Comparison of ENCODE assay signal across 11 cellular contexts in the genomic region with DNA sequence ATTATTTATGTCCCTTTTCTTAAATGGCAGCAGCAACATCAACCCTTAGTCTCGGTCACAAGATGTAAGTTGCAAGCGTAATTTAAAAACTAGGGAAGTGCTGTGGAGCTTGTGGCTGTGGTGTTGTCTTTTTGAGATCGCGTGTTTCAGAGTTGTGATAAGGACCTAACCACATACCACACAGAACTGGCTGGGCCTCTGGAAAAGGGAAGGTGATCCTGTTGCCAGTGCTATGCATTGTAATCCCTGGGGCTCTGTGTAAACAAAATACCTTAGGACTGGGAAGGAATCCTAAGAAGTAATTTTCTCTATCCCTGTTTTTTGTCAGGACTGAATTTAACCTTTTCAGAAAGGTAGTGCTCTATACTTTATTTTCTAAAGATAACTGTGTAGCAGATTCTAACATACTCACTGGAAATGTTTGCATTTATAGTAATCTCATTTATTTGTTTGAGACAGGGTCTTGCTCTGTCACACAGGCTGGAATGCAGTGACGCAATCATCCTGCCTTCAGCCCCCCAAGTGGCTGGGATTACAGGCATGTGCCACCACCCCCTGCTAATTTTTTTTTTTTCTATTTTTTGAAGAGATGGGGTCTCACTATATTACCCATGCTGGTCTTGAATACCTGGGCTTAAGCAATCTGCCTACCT.
A peak's percentile ranks its signal among the peaks of the same experiment; 100 is the strongest.
DNase-seq lines count a peak whose midpoint lies in the region; ATAC-seq and TF ChIP-seq lines count a peak whose summit lies in the region.
"Had no signal": no experiment of that assay in that cellular context is flagged by ENCODE, and none has a peak within 500 bp of the region (broad histone marks: within the 10 kb centered on the region; RNA-seq: fewer than 3 reads in every experiment).

No MANE protein-coding gene starts in this region.

- no peaks in the 10 kb centered on the region for H3K9me2 ChIP-seq in MM.1S (replicated peaks; ENCODE audit: insufficient read depth, low read length)

- DNase-seq in DMS53 (lab: John Stamatoyannopoulos, UW) = peak; percentile 7
- no peak for DNase-seq in DMS53 treated with DMSO at 0.1 percent for 48 hours (lab: John Stamatoyannopoulos, UW; ENCODE audit: unreplicated experiment)
- DNase-seq in SIG-M5 treated with dmso at 0.1 percent for 504 hours (lab: John Stamatoyannopoulos, UW; ENCODE audit: unreplicated experiment) = peak; percentile 95
- peak; percentile 34 for DNase-seq in hepatic stellate cell (ENCODE audit: low spot score)
- DNase-seq in sciatic nerve (ENCODE audit: low spot score) = no peak
- DNase-seq in mammary epithelial cell = no peak
- DNase-seq in MM.1S = no peak
- no peak for DNase-seq in activated gamma-delta T cell treated with Interleukin-2 at 50 U/mL for 16 hours
- DNase-seq: activated T-cell treated with anti-CD3 and anti-CD28 coated beads, Interleukin-2, amount 50 U/mL, for 4 hours had no signal

- 67% methylated on average over 5 of the region's 5 CpGs for WGBS in mammary epithelial cell (ENCODE audit: low coverage, missing lambda C conversion rate)

- ATAC-seq in sciatic nerve = peak; percentile 55
- ATAC-seq: activated T-cell treated with anti-CD3 and anti-CD28 coated beads, Interleukin-2, amount 50 U/mL, for 4 hours had no signal

- intact Hi-C loops in sciatic nerve (cut with DNase I) (no loop called here), mammary epithelial cell (cut with micrococcal nuclease) (no loop called here)

- H3K27ac ChIP-seq in mammary epithelial cell (ENCODE audit: insufficient read depth, low read depth, low read length) = no peak overlapping the region
- H3K27ac ChIP-seq in MM.1S (ENCODE audit: low read length) = no peak overlapping the region
- H3K27ac ChIP-seq: 22Rv1, SK-N-MC had no signal

- TF ChIP-seq CTCF in mammary epithelial cell (conservative IDR thresholded peaks at IDR 0.05 in 1 of 2, IDR thresholded peaks at IDR 0.05 in 1 of 2; ENCODE audit: extremely low read depth in 1 of 2, insufficient read depth in 1 of 2, low read depth in 1 of 2, low read length in 2 of 2) = no peak
- no peak for TF ChIP-seq CTCF in MM.1S (IDR thresholded peaks at IDR 0.05; ENCODE audit: low read length)

- dilution Hi-C loops in mammary epithelial cell (cut with HindIII; ENCODE audit: low sequenced_read_pairs) = no loop called here

- CTCF ChIA-PET in mammary epithelial cell (lab: Charles Lee; ENCODE audit: low non-redundant PET) = no interaction called here

- in situ Hi-C loops in mammary epithelial cell (cut with MboI; ENCODE audit: low sequenced_read_pairs in 2 of 2) = no loop called here

- no peaks in the 10 kb centered on the region for H3F3A ChIP-seq in MM.1S (ENCODE audit: insufficient read depth, low read length)

- H3K9ac ChIP-seq in mammary epithelial cell (ENCODE audit: insufficient read depth, low read length) = no peak overlapping the region
- H3K9ac ChIP-seq in MM.1S (ENCODE audit: low read length) = no peak overlapping the region

- no peaks in the 10 kb centered on the region for H3K9me3 ChIP-seq in mammary epithelial cell (replicated peaks; ENCODE audit: insufficient read depth, low read length)
- no peaks in the 10 kb centered on the region for H3K9me3 ChIP-seq in MM.1S (replicated peaks; ENCODE audit: insufficient read depth, low read length)

- H3K4me2 ChIP-seq in mammary epithelial cell (ENCODE audit: insufficient read depth, low read depth, low read length) (no peak overlapping the region), MM.1S (ENCODE audit: low read depth, low read length) (no peak overlapping the region)

- H3K4me1 ChIP-seq in mammary epithelial cell (ENCODE audit: insufficient read depth, low read length) = no peaks in the 10 kb centered on the region
- no peaks in the 10 kb centered on the region for H3K4me1 ChIP-seq in MM.1S (ENCODE audit: low read length)

- H3K36me3 ChIP-seq in mammary epithelial cell (ENCODE audit: insufficient read depth, low read length) = no peaks in the 10 kb centered on the region
- H3K36me3 ChIP-seq in MM.1S (replicated peaks; ENCODE audit: insufficient read depth, low read length) = no peaks in the 10 kb centered on the region

- BruUV-seq in mammary epithelial cell (replicated peaks; lab: Mats Ljungman, UMichigan) = no TSS peak

- no peak overlapping the region for H3K4me3 ChIP-seq in mammary epithelial cell (replicated peaks in 1 of 3; ENCODE audit: insufficient read depth in 1 of 3, low read depth in 2 of 3, low read length in 3 of 3)
- no peak overlapping the region for H3K4me3 ChIP-seq in MM.1S (ENCODE audit: low read length)
- H3K4me3 ChIP-seq: SK-N-MC had no signal

- no peak overlapping the region for H2AFZ ChIP-seq in mammary epithelial cell (ENCODE audit: low read depth, low read length)
- no peak overlapping the region for H2AFZ ChIP-seq in MM.1S (ENCODE audit: low read length)

- H4K20me1 ChIP-seq in mammary epithelial cell (ENCODE audit: insufficient read depth, low read length) = no peaks in the 10 kb centered on the region
- H4K20me1 ChIP-seq in MM.1S (ENCODE audit: insufficient read depth, low read length) = no peaks in the 10 kb centered on the region

- H3K27me3 ChIP-seq in mammary epithelial cell (ENCODE audit: insufficient read depth, low read length) = no peaks in the 10 kb centered on the region
- H3K27me3 ChIP-seq in MM.1S (replicated peaks; ENCODE audit: insufficient read depth, low read length) = no peaks in the 10 kb centered on the region

- H3K79me2 ChIP-seq in mammary epithelial cell (ENCODE audit: insufficient read depth, low read length) (no peaks in the 10 kb centered on the region), MM.1S (ENCODE audit: low read length) (no peaks in the 10 kb centered on the region)

Comparison
In these comparisons a context has a peak if more than half of its experiments do, and no peak if none do; other contexts are left out.
1. DNase-seq: peak in DMS53 (single experiment), SIG-M5 treated with dmso at 0.1 percent for 504 hours (single experiment) and hepatic stellate cell (single experiment); none in DMS53 treated with DMSO at 0.1 percent for 48 hours (single experiment), sciatic nerve (single experiment), mammary epithelial cell (single experiment), MM.1S (single experiment) and activated gamma-delta T cell treated with Interleukin-2 at 50 U/mL for 16 hours (single experiment).